12 cellular contexts compared by ENCODE assay signal in the genomic region with DNA sequence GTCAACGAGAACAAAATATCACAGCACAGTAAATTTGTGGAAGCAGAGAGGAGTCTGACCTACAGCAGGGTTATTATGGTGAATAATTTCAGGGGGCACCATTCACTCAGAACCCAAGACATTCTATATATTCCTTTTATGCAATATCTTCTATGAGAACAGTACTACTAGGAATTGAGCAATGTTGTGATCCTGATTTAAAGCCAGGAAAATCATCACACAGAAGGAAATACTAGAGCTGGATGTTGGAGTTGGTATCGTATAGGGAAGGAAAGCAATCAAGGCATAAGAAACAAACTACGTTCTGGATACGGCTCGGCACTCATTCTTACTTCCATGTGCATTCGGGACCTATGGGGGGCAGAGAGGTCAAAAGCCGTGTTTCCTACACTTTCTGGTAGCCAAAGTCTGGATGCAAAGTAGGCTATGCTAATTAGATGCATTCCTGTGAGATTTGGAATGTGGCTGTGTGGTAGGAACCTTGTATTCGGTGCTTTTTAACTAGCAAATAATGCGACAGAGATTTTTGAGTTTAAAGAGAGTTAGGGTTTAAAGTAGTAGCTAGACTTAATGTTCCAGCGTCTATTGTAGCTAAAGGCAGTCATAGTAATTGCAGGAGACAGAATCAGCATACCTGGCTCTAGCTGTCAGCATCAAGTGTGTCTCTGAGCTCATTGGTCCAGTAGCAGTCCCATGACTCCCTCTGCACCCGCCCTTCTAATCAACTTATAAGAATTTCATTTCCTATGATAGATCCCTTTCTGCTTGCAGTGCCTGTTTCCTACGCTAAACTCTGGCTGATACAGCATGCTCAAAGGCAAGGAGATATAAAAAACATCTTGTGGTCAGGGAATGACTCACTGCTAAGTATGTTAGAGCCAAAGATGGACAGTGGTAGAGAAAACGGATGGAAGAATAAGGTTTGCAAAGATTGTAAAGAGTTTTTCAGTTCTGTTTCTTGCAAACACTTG. TPM values are rescaled to one million over a fixed set of nuclear protein-coding genes. Genes with fewer than 3 reads are reported as not detected.
DNase-seq lines count a peak whose midpoint lies in the region; ATAC-seq and TF ChIP-seq lines count a peak whose summit lies in the region.
"Had no signal": no experiment of that assay in that cellular context is flagged by ENCODE, and none has a peak within 500 bp of the region (broad histone marks: within the 10 kb centered on the region; RNA-seq: fewer than 3 reads in every experiment).

No MANE protein-coding gene starts in this region.

- H3K27me3 ChIP-seq in uterus: no peaks in the 10 kb centered on the region

- H3K36me3 Mint-ChIP-seq in immature natural killer cell: no peaks in the 10 kb centered on the region

- no peak overlapping the region for H3K4me3 Mint-ChIP-seq in immature natural killer cell
- H3K4me3 Mint-ChIP-seq: T-helper 17 cell had no signal

- H3K27me3 Mint-ChIP-seq in immature natural killer cell (ENCODE audit: low read depth in 3 of 3): peaks cover 0 to 2% (median 0%) of the 10 kb centered on the region in 3 donors
- H3K27me3 Mint-ChIP-seq: T-helper 17 cell had no signal

- peak; percentile 84 for ATAC-seq in HG02610 (IDR thresholded peaks at IDR 0.05; ENCODE audit: unreplicated experiment)
- ATAC-seq in HG03442 (IDR thresholded peaks at IDR 0.05; ENCODE audit: unreplicated experiment): no peak
- no peak for ATAC-seq in HG03280 (IDR thresholded peaks at IDR 0.05; ENCODE audit: unreplicated experiment)
- ATAC-seq: T-helper 17 cell had no signal

- TF ChIP-seq CTCF in fibroblast of villous mesenchyme (IDR thresholded peaks at IDR 0.05; ENCODE audit: insufficient read depth, low read depth, low read length) (no peak), uterus (IDR thresholded peaks at IDR 0.05) (no peak)

- no peaks in the 10 kb centered on the region for H3K9me3 ChIP-seq in uterus

- H3K4me3 ChIP-seq in fibroblast of villous mesenchyme (ENCODE audit: low read depth, low read length): no peak overlapping the region
- no peak overlapping the region for H3K4me3 ChIP-seq in uterus

- H3K4me1 Mint-ChIP-seq in immature natural killer cell: no peaks in the 10 kb centered on the region
- H3K4me1 Mint-ChIP-seq: T-helper 17 cell had no signal

- intact Hi-C loops in uterus (cut with DNase I; ENCODE audit: low total_unique reads): no loop called here

- H3K27ac ChIP-seq in uterus: no peak overlapping the region
- H3K27ac ChIP-seq: C4-2B had no signal

- H3K9me3 Mint-ChIP-seq in immature natural killer cell: peaks cover 0 to 27% (median 4%) of the 10 kb centered on the region in 6 donors

- TF ChIP-seq POLR2A in uterus (IDR thresholded peaks at IDR 0.05): no peak

- DNase-seq in ACHN: peak; percentile 87
- DNase-seq in RPMI8226: peak; percentile 3
- DNase-seq in fibroblast of villous mesenchyme (ENCODE audit: low read depth): peak; percentile 87
- no peak for DNase-seq in uterus
- no peak for DNase-seq in immature natural killer cell
- DNase-seq: Karpas-422, kidney, T-helper 17 cell had no signal

- no peaks in the 10 kb centered on the region for H3K4me1 ChIP-seq in uterus

- H3K27ac Mint-ChIP-seq in immature natural killer cell: no peak overlapping the region
- H3K27ac Mint-ChIP-seq: T-helper 17 cell had no signal

- in situ Hi-C loops in ACHN (cut with HindIII; ENCODE audit: low pct_ligation_motif_present, low pct_unique_long_range_greater_than_20kb, low sequenced_read_pairs): no loop called here

- H3K36me3 ChIP-seq in uterus: no peaks in the 10 kb centered on the region

RNA-seq across cellular contexts. Expression of gene PDGFC, which starts 43.3 kb away (rescaled TPM):
- total RNA-seq in fibroblast of villous mesenchyme (145 and 184 TPM in 2 replicates), uterus (100 to 1,000 TPM in 1 of 4 donors, 10 to 100 TPM in 3; 22.5 to 103 (median 70.2) TPM)
- under 1 TPM in 2 of 3 donors, not detected in 1; 0.09 TPM for polyA plus RNA-seq in immature natural killer cell

Comparison
In these comparisons a context has a peak if more than half of its experiments do, and no peak if none do; other contexts are left out.
1. DNase-seq: peak in ACHN (single experiment), RPMI8226 (single experiment) and fibroblast of villous mesenchyme (single experiment); none in uterus (0 of 2) and immature natural killer cell (0 of 3).